ENCODE assay signal across 8 cellular contexts in genomic region chr19:8391274-8392016, GRCh38. TPM values are rescaled to one million over a fixed set of nuclear protein-coding genes. Genes with fewer than 3 reads are reported as not detected.
DNase-seq lines count a peak whose midpoint lies in the region; ATAC-seq, FAIRE-seq and TF ChIP-seq lines count a peak whose summit lies in the region.

No MANE protein-coding gene starts in this region.

- POLR2A ChIA-PET in CD8-positive, alpha-beta T cell (lab: Charles Lee) = interaction anchor here (1.0 to 1.7 kb wide), 4 partner anchors 9 to 126 kb away, joined by 3 to 6 read pairs (median 3); partner anchors contain the start of genes HNRNPM and ZNF414
- POLR2A ChIA-PET in endothelial cell of umbilical vein (lab: Charles Lee) = interaction anchor here (0.6 to 2.0 kb wide), 3 partner anchors 29 to 48 kb away, joined by 4 to 8 read pairs (median 8); partner anchors contain the start of gene KANK3

- peak overlapping the region; percentile 82 for H3K4me3 Mint-ChIP-seq in CD8-positive, alpha-beta T cell

- H3K27ac Mint-ChIP-seq in CD8-positive, alpha-beta T cell = peak overlapping the region; percentile 77

- ATAC-seq in CD8-positive, alpha-beta T cell = no peak
- no peak for ATAC-seq in HG02970 (IDR thresholded peaks at IDR 0.05; ENCODE audit: low FRiP score, unreplicated experiment)

- BruUV-seq in endothelial cell of umbilical vein (replicated peaks; lab: Mats Ljungman, UMichigan) = TSS peak; percentile 23

- no peaks in the 10 kb centered on the region for H3K9me1 ChIP-seq in endothelial cell of umbilical vein (replicated peaks; ENCODE audit: control insufficient read depth, extremely low read depth, insufficient read depth, low read length)

- intact Hi-C loops in CD8-positive, alpha-beta T cell (cut with DNase I, micrococcal nuclease) = no loop called here
- intact Hi-C loops in endothelial cell of umbilical vein (cut with micrococcal nuclease) = no loop called here

- no peak overlapping the region for H3K9ac ChIP-seq in OCI-LY3 (ENCODE audit: low read length)
- no peak overlapping the region for H3K9ac ChIP-seq in endothelial cell of umbilical vein (replicated peaks; ENCODE audit: extremely low read depth, insufficient read depth, low read length)

- no peak for DNase-seq in CD8-positive, alpha-beta T cell
- no peak for DNase-seq in endothelial cell of umbilical vein (ENCODE audit: low read depth, low spot score)
- DNase-seq in osteoblast (ENCODE audit: insufficient read length, low spot score, missing footprints) = peak; percentile 59
- no peak for DNase-seq in middle frontal gyrus (ENCODE audit: extremely low spot score, low spot score)
- no peak for DNase-seq in NCI-H524 treated with DMSO at 0.1 percent for 48 hours (lab: John Stamatoyannopoulos, UW)
- DNase-seq in H7 = no peak

- peaks cover 42% of the 10 kb centered on the region for H3K4me1 Mint-ChIP-seq in CD8-positive, alpha-beta T cell (ENCODE audit: low read depth)

- TF ChIP-seq CTCF in CD8-positive, alpha-beta T cell (IDR thresholded peaks at IDR 0.05) = no peak
- no peak for TF ChIP-seq CTCF in OCI-LY3 (IDR thresholded peaks at IDR 0.05; ENCODE audit: low read depth, low read length)
- TF ChIP-seq CTCF in endothelial cell of umbilical vein (IDR thresholded peaks at IDR 0.05; ENCODE audit: extremely low read depth in 1 of 2, insufficient read depth in 1 of 2, low read depth in 1 of 2, low read length in 2 of 2) = no peak
- TF ChIP-seq CTCF in osteoblast (IDR thresholded peaks at IDR 0.05; ENCODE audit: extremely low read depth, low read depth, low read length) = no peak

- H3K9me3 ChIP-seq in CD8-positive, alpha-beta T cell (ENCODE audit: low read length) = no peaks in the 10 kb centered on the region
- no peaks in the 10 kb centered on the region for H3K9me3 ChIP-seq in OCI-LY3 (ENCODE audit: insufficient read depth, low read length)
- H3K9me3 ChIP-seq in endothelial cell of umbilical vein (replicated peaks; ENCODE audit: control insufficient read depth, insufficient read depth, low read length) = no peaks in the 10 kb centered on the region
- H3K9me3 ChIP-seq in osteoblast (ENCODE audit: low read depth, low read length) = no peaks in the 10 kb centered on the region

- H3K27me3 Mint-ChIP-seq in CD8-positive, alpha-beta T cell (ENCODE audit: low read depth) = no peaks in the 10 kb centered on the region

- H3K79me2 ChIP-seq in OCI-LY3 (ENCODE audit: low read length) = peaks cover 53% of the 10 kb centered on the region
- peaks cover 42% of the 10 kb centered on the region for H3K79me2 ChIP-seq in endothelial cell of umbilical vein (ENCODE audit: control insufficient read depth, insufficient read depth, low read length)
- H3K79me2 ChIP-seq in osteoblast (ENCODE audit: insufficient read depth, low read length) = peaks cover 51% of the 10 kb centered on the region

- TF ChIP-seq POLR2A in endothelial cell of umbilical vein (IDR thresholded peaks at IDR 0.05; ENCODE audit: low read depth, low read length) = no peak

- H3K4me1 ChIP-seq in CD8-positive, alpha-beta T cell (ENCODE audit: insufficient read depth, low read length) = peaks cover 19% of the 10 kb centered on the region
- H3K4me1 ChIP-seq in OCI-LY3 (ENCODE audit: low read length) (peaks cover 5% of the 10 kb centered on the region), endothelial cell of umbilical vein (ENCODE audit: control insufficient read depth, extremely low read depth, insufficient read depth, low read length) (peaks cover 29% of the 10 kb centered on the region), osteoblast (ENCODE audit: insufficient read depth, low read length) (peaks cover 14% of the 10 kb centered on the region)

- H3K36me3 ChIP-seq in CD8-positive, alpha-beta T cell (ENCODE audit: insufficient read depth, low read length) = no peaks in the 10 kb centered on the region
- H3K36me3 ChIP-seq in OCI-LY3 (replicated peaks; ENCODE audit: low read depth, low read length) = no peaks in the 10 kb centered on the region
- H3K36me3 ChIP-seq in endothelial cell of umbilical vein (ENCODE audit: control insufficient read depth in 2 of 2, extremely low read depth in 1 of 2, insufficient read depth in 2 of 2, low read length in 2 of 2) = no peaks in the 10 kb centered on the region
- no peaks in the 10 kb centered on the region for H3K36me3 ChIP-seq in osteoblast (ENCODE audit: insufficient read depth, low read length)
- H3K36me3 ChIP-seq in H7 (replicated peaks; ENCODE audit: control insufficient read depth, insufficient read depth, low read length) = no peaks in the 10 kb centered on the region

- CTCF ChIA-PET in CD8-positive, alpha-beta T cell (lab: Charles Lee) = interaction anchor here (1.5 to 5.6 kb wide), 2 partner anchors 9 to 38 kb away, joined by 3 to 34 read pairs; no protein-coding TSS in a partner anchor
- CTCF ChIA-PET in endothelial cell of umbilical vein (lab: Charles Lee) = interaction anchor here (0.9 to 5.0 kb wide), 2 partner anchors 37 to 43 kb away, joined by 3 to 29 read pairs; no protein-coding TSS in a partner anchor

- dilution Hi-C loops in endothelial cell of umbilical vein (cut with MboI; ENCODE audit: extremely low pct_ligation_motif_present, low sequenced_read_pairs) = no loop called here

- H3K4me3 ChIP-seq in CD8-positive, alpha-beta T cell (ENCODE audit: low read depth, low read length) = peak overlapping the region; percentile 89
- peak overlapping the region; percentile 85 for H3K4me3 ChIP-seq in OCI-LY3 (ENCODE audit: low read length)
- no peak overlapping the region for H3K4me3 ChIP-seq in endothelial cell of umbilical vein (replicated peaks in 1 of 3; ENCODE audit: insufficient read depth in 1 of 3, low read depth in 1 of 3, low read length in 3 of 3)
- H3K4me3 ChIP-seq in osteoblast (ENCODE audit: insufficient read depth, low read length) = peak overlapping the region; percentile 55
- no peak overlapping the region for H3K4me3 ChIP-seq in H7 (ENCODE audit: insufficient read depth, low read depth, low read length)

- H3K36me3 Mint-ChIP-seq in CD8-positive, alpha-beta T cell = peaks cover 12% of the 10 kb centered on the region

- H2AFZ ChIP-seq in OCI-LY3 (ENCODE audit: low read depth, low read length) (no peak overlapping the region), endothelial cell of umbilical vein (ENCODE audit: low read depth, low read length) (no peak overlapping the region), osteoblast (ENCODE audit: low read length) (no peak overlapping the region)

- no peaks in the 10 kb centered on the region for H3K27me3 ChIP-seq in CD8-positive, alpha-beta T cell (ENCODE audit: insufficient read depth, low read length)
- H3K27me3 ChIP-seq in OCI-LY3 (ENCODE audit: low read depth, low read length) = no peaks in the 10 kb centered on the region
- no peaks in the 10 kb centered on the region for H3K27me3 ChIP-seq in endothelial cell of umbilical vein (ENCODE audit: control insufficient read depth in 2 of 2, insufficient read depth in 2 of 2, low read length in 2 of 2)
- no peaks in the 10 kb centered on the region for H3K27me3 ChIP-seq in osteoblast (ENCODE audit: insufficient read depth, low read length)
- no peaks in the 10 kb centered on the region for H3K27me3 ChIP-seq in H7 (ENCODE audit: control insufficient read depth, insufficient read depth, low read length)

- FAIRE-seq in endothelial cell of umbilical vein (lab: Jason Lieb, UNC) = no peak

- H3K27ac ChIP-seq in CD8-positive, alpha-beta T cell (ENCODE audit: low read depth, low read length) = no peak overlapping the region
- H3K27ac ChIP-seq in OCI-LY3 (ENCODE audit: low read length) (0 out of 2 replicates have a peak overlapping the region, but pooled peaks have one; percentile 3), endothelial cell of umbilical vein (ENCODE audit: insufficient read depth, low read depth, low read length) (no peak overlapping the region), osteoblast (ENCODE audit: low read depth, low read length) (no peak overlapping the region)

- H4K20me1 ChIP-seq in OCI-LY3 (ENCODE audit: insufficient read depth, low read length) (peaks cover 45% of the 10 kb centered on the region), endothelial cell of umbilical vein (replicated peaks; ENCODE audit: control insufficient read depth, extremely low read depth, insufficient read depth, low read length) (no peaks in the 10 kb centered on the region), osteoblast (ENCODE audit: insufficient read depth, low read length) (peaks cover 54% of the 10 kb centered on the region)

- H3K9me3 Mint-ChIP-seq in CD8-positive, alpha-beta T cell = peaks cover 3% of the 10 kb centered on the region

- peak overlapping the region; percentile 63 for H3K4me2 ChIP-seq in OCI-LY3 (ENCODE audit: low read length)
- H3K4me2 ChIP-seq in endothelial cell of umbilical vein (ENCODE audit: insufficient read depth, low read length) = peak overlapping the region; percentile 13
- peak overlapping the region; percentile 74 for H3K4me2 ChIP-seq in osteoblast (ENCODE audit: insufficient read depth, low read length)

RNA-seq across cellular contexts. Expression of gene RAB11B, which starts 1.3 kb away (rescaled TPM):
- total RNA-seq in CD8-positive, alpha-beta T cell = 10 to 100 TPM; 60.2 to 61.4 TPM
- total RNA-seq in endothelial cell of umbilical vein = 92.2 and 99.8 TPM in 2 replicates
- polyA plus RNA-seq in endothelial cell of umbilical vein = 74.1 and 80.0 TPM in 2 replicates
- polyA plus RNA-seq in endothelial cell of umbilical vein (2011; cell fraction: cytosol; rRNA removed) = 54.1 and 72.1 TPM in 2 replicates
- 130 and 131 TPM in 2 replicates for polyA plus RNA-seq in endothelial cell of umbilical vein (2011; cell fraction: nucleus; rRNA removed)
- polyA plus RNA-seq in endothelial cell of umbilical vein (2012) = 82.6 and 111 TPM in 2 replicates
- 58.4 and 64.1 TPM in 2 replicates for polyA minus RNA-seq in endothelial cell of umbilical vein
- 32.6 TPM for polyA minus RNA-seq in endothelial cell of umbilical vein (2011; cell fraction: cytosol; rRNA and poly(A)+ RNA removed)
- polyA minus RNA-seq in endothelial cell of umbilical vein (2011; cell fraction: nucleus; rRNA and poly(A)+ RNA removed) = 45.5 and 73.0 TPM in 2 replicates
- 24.2 and 28.3 TPM in 2 replicates for total RNA-seq in osteoblast
- total RNA-seq in H7 (2014; rRNA removed; shearing (Covaris generic)) = 16.9 and 31.4 TPM in 2 replicates

RNA-seq across cellular contexts. Expression of gene MARCHF2, which starts 21.7 kb away (rescaled TPM):
- 10 to 100 TPM; 14.5 to 17.5 TPM for total RNA-seq in CD8-positive, alpha-beta T cell
- 40.1 and 43.5 TPM in 2 replicates for total RNA-seq in endothelial cell of umbilical vein
- polyA plus RNA-seq in endothelial cell of umbilical vein = 91.9 and 130 TPM in 2 replicates
- polyA plus RNA-seq in endothelial cell of umbilical vein (2011; cell fraction: cytosol; rRNA removed) = 44.4 and 67.0 TPM in 2 replicates
- polyA plus RNA-seq in endothelial cell of umbilical vein (2011; cell fraction: nucleus; rRNA removed) = 35.4 and 40.1 TPM in 2 replicates
- polyA plus RNA-seq in endothelial cell of umbilical vein (2012) = 44.0 and 76.6 TPM in 2 replicates
- 23.7 and 29.0 TPM in 2 replicates for polyA minus RNA-seq in endothelial cell of umbilical vein
- polyA minus RNA-seq in endothelial cell of umbilical vein (2011; cell fraction: cytosol; rRNA and poly(A)+ RNA removed) = 5.4 TPM
- polyA minus RNA-seq in endothelial cell of umbilical vein (2011; cell fraction: nucleus; rRNA and poly(A)+ RNA removed) = 10.9 and 21.7 TPM in 2 replicates
- 69.8 and 72.5 TPM in 2 replicates for total RNA-seq in osteoblast
- 44.4 and 47.8 TPM in 2 replicates for total RNA-seq in H7 (2014; rRNA removed; shearing (Covaris generic))

RNA-seq across cellular contexts. Expression of gene ANGPTL4, which starts 27.5 kb away (rescaled TPM):
- not detected for total RNA-seq in CD8-positive, alpha-beta T cell
- 3.9 and 4.6 TPM in 2 replicates for total RNA-seq in endothelial cell of umbilical vein
- polyA plus RNA-seq in endothelial cell of umbilical vein = 14.1 and 18.5 TPM in 2 replicates
- polyA plus RNA-seq in endothelial cell of umbilical vein (2011; cell fraction: cytosol; rRNA removed) = 11.1 and 13.6 TPM in 2 replicates
- 21.6 and 23.6 TPM in 2 replicates for polyA plus RNA-seq in endothelial cell of umbilical vein (2011; cell fraction: nucleus; rRNA removed)
- 18.8 and 26.4 TPM in 2 replicates for polyA plus RNA-seq in endothelial cell of umbilical vein (2012)
- 2.5 and 5.9 TPM in 2 replicates for polyA minus RNA-seq in endothelial cell of umbilical vein
- polyA minus RNA-seq in endothelial cell of umbilical vein (2011; cell fraction: cytosol; rRNA and poly(A)+ RNA removed) = 0.72 TPM
- polyA minus RNA-seq in endothelial cell of umbilical vein (2011; cell fraction: nucleus; rRNA and poly(A)+ RNA removed) = 4.3 and 11.4 TPM in 2 replicates
- 1.1 and 1.2 TPM in 2 replicates for total RNA-seq in osteoblast
- 13.2 and 17.1 TPM in 2 replicates for total RNA-seq in H7 (2014; rRNA removed; shearing (Covaris generic))

RNA-seq across cellular contexts. Expression of gene KANK3, which starts 48.4 kb away (rescaled TPM):
- total RNA-seq in CD8-positive, alpha-beta T cell = 1 to 10 TPM in 1 of 2 experiments, under 1 TPM in 1; 0.78 to 1.4 TPM
- total RNA-seq in endothelial cell of umbilical vein (26.3 and 30.0 TPM in 2 replicates), osteoblast (0.59 TPM in 1 of 2 replicates, not detected in the other)
- polyA plus RNA-seq in endothelial cell of umbilical vein = 22.1 and 25.0 TPM in 2 replicates
- polyA plus RNA-seq in endothelial cell of umbilical vein (2011; cell fraction: cytosol; rRNA removed) = 10.9 and 14.4 TPM in 2 replicates
- polyA plus RNA-seq in endothelial cell of umbilical vein (2011; cell fraction: nucleus; rRNA removed) = 47.3 and 47.4 TPM in 2 replicates
- 6.1 and 11.4 TPM in 2 replicates for polyA plus RNA-seq in endothelial cell of umbilical vein (2012)
- polyA minus RNA-seq in endothelial cell of umbilical vein = 8.3 and 8.7 TPM in 2 replicates
- polyA minus RNA-seq in endothelial cell of umbilical vein (2011; cell fraction: cytosol; rRNA and poly(A)+ RNA removed) = not detected
- 6.3 and 14.1 TPM in 2 replicates for polyA minus RNA-seq in endothelial cell of umbilical vein (2011; cell fraction: nucleus; rRNA and poly(A)+ RNA removed)
- total RNA-seq in H7 (2014; rRNA removed; shearing (Covaris generic)) = 1.2 and 7.3 TPM in 2 replicates

RNA-seq across cellular contexts. Expression of gene HNRNPM, which starts 53.3 kb away (rescaled TPM):
- total RNA-seq in CD8-positive, alpha-beta T cell = 100 to 1,000 TPM; 268 to 278 TPM
- total RNA-seq in endothelial cell of umbilical vein (288 and 301 TPM in 2 replicates), osteoblast (37.7 and 39.4 TPM in 2 replicates)
- polyA plus RNA-seq in endothelial cell of umbilical vein = 244 and 250 TPM in 2 replicates
- 184 TPM in 2 replicates for polyA plus RNA-seq in endothelial cell of umbilical vein (2011; cell fraction: cytosol; rRNA removed)
- 170 and 195 TPM in 2 replicates for polyA plus RNA-seq in endothelial cell of umbilical vein (2011; cell fraction: nucleus; rRNA removed)
- polyA plus RNA-seq in endothelial cell of umbilical vein (2012) = 197 and 307 TPM in 2 replicates
- 117 and 142 TPM in 2 replicates for polyA minus RNA-seq in endothelial cell of umbilical vein
- polyA minus RNA-seq in endothelial cell of umbilical vein (2011; cell fraction: cytosol; rRNA and poly(A)+ RNA removed) = 99.1 TPM
- 135 and 137 TPM in 2 replicates for polyA minus RNA-seq in endothelial cell of umbilical vein (2011; cell fraction: nucleus; rRNA and poly(A)+ RNA removed)
- 114 and 155 TPM in 2 replicates for total RNA-seq in H7 (2014; rRNA removed; shearing (Covaris generic))

Comparison
In these comparisons a context has a peak if more than half of its experiments do, and no peak if none do; other contexts are left out.
1. H3K4me3 ChIP-seq: peak in CD8-positive, alpha-beta T cell (single experiment), OCI-LY3 (single experiment) and osteoblast (single experiment); none in endothelial cell of umbilical vein (0 of 3) and H7 (single experiment).
2. H3K4me2 ChIP-seq: peak in every context shown above with its lines; median percentile 74 in osteoblast; 63 in OCI-LY3; 13 in endothelial cell of umbilical vein.